ENCODE assay signal across 31 cellular contexts in the genomic region with DNA sequence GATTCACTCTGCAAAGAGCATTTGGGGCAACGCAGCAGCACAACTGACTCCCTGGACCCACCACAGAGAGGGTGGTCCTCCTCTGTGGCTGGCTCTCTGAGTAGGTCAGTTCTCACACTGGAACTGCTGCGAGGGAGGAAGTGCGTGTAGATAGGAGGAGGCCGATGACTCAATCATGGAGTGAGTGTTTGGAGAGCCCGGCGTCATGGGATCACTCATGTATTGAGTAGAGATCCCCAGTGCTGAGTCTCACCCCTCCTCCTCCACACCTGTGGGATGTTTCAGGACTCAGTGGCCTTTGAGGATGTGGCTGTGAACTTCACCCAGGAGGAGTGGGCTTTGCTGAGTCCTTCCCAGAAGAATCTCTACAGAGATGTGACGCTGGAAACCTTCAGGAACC. TPM values are rescaled to one million over a fixed set of nuclear protein-coding genes. Genes with fewer than 3 reads are reported as not detected.
DNase-seq lines count a peak whose midpoint lies in the region; ATAC-seq and TF ChIP-seq lines count a peak whose summit lies in the region.
"Had no signal": no experiment of that assay in that cellular context is flagged by ENCODE, and none has a peak within 500 bp of the region (broad histone marks: within the 10 kb centered on the region; RNA-seq: fewer than 3 reads in every experiment).

No MANE protein-coding gene starts in this region.

- no peak overlapping the region for H3K4me3 Mint-ChIP-seq in CD4-positive, alpha-beta T cell
- H3K4me3 Mint-ChIP-seq: activated CD4-positive, alpha-beta T cell treated with anti-CD3 and anti-CD28 coated beads, Interleukin-2, amount 10 ng/mL, durations not matched to agents 24 days and 14 days had no signal

- H3K9me3 ChIP-seq in CD4-positive, alpha-beta T cell (ENCODE audit: control insufficient read depth, low read length), result peaks cover 92% of the 10 kb centered on the region
- H3K9me3 ChIP-seq in adipocyte (ENCODE audit: control insufficient read depth, low read length), result peaks cover 69% of the 10 kb centered on the region
- no peaks in the 10 kb centered on the region for H3K9me3 ChIP-seq in mucosa of stomach (ENCODE audit: control insufficient read depth, low read length)
- H3K9me3 ChIP-seq: thyroid gland had no signal

- H3K9ac ChIP-seq in adipocyte (ENCODE audit: low read length) (no peak overlapping the region), mucosa of stomach (ENCODE audit: low read length) (no peak overlapping the region)

- peaks cover 8% of the 10 kb centered on the region for H3K4me1 Mint-ChIP-seq in CD4-positive, alpha-beta T cell (ENCODE audit: low read depth)
- H3K4me1 Mint-ChIP-seq: activated CD4-positive, alpha-beta T cell treated with anti-CD3 and anti-CD28 coated beads, Interleukin-2, amount 10 ng/mL, durations not matched to agents 24 days and 14 days had no signal

- peaks cover 62% of the 10 kb centered on the region for H3K36me3 ChIP-seq in adipocyte (ENCODE audit: control insufficient read depth, insufficient read depth, low read length, severe bottlenecking)
- H3K36me3 ChIP-seq in mucosa of stomach (ENCODE audit: control insufficient read depth, insufficient read depth, low read length), result peaks cover 15% of the 10 kb centered on the region

- H3K27ac Mint-ChIP-seq in CD4-positive, alpha-beta T cell, result peak overlapping the region; percentile 55
- H3K27ac Mint-ChIP-seq: activated CD4-positive, alpha-beta T cell treated with anti-CD3 and anti-CD28 coated beads, Interleukin-2, amount 10 ng/mL, durations not matched to agents 24 days and 14 days; activated T-helper 2 cell treated with anti-CD3 and anti-CD28 coated beads, Interferon-gamma antibody, Interleukin-2, Interleukin-4, amounts not matched to agents 10 μg/mL and 5 μg/mL and 100 μg/mL, durations not matched to agents 14 hours and 24 hours and 36 hours had no signal

- CTCF ChIA-PET in CD4-positive, alpha-beta T cell (lab: Charles Lee), result no interaction called here

- no peaks in the 10 kb centered on the region for H3K27me3 Mint-ChIP-seq in CD4-positive, alpha-beta T cell
- H3K27me3 Mint-ChIP-seq: activated CD4-positive, alpha-beta T cell treated with anti-CD3 and anti-CD28 coated beads, Interleukin-2, amount 10 ng/mL, durations not matched to agents 24 days and 14 days; IgD-negative memory B cell had no signal

- H3K36me3 Mint-ChIP-seq in CD4-positive, alpha-beta T cell (ENCODE audit: low read depth), result peaks cover 92% of the 10 kb centered on the region

- no peaks in the 10 kb centered on the region for H3K27me3 ChIP-seq in CD4-positive, alpha-beta T cell (ENCODE audit: control insufficient read depth, insufficient read depth, low read length)
- H3K27me3 ChIP-seq in adipocyte (replicated peaks; ENCODE audit: control insufficient read depth, insufficient read depth, low read length) (no peaks in the 10 kb centered on the region), mucosa of stomach (ENCODE audit: control insufficient read depth, insufficient read depth, low read length) (no peaks in the 10 kb centered on the region)
- H3K27me3 ChIP-seq: esophagus squamous epithelium, foreskin keratinocyte, right atrium auricular region, stomach, thyroid gland had no signal

- H3K4me1 ChIP-seq in adipocyte (ENCODE audit: control insufficient read depth, insufficient read depth, low read length) (no peaks in the 10 kb centered on the region), mucosa of stomach (ENCODE audit: control insufficient read depth, insufficient read depth, low read length) (no peaks in the 10 kb centered on the region)
- H3K4me1 ChIP-seq: esophagus squamous epithelium, foreskin keratinocyte, right atrium auricular region, stomach, thyroid gland had no signal

- POLR2A ChIA-PET in CD4-positive, alpha-beta T cell (lab: Charles Lee), result interaction anchor here (1.0 to 2.3 kb wide), 3 partner anchors 8 to 10 kb away, joined by 3 to 9 read pairs (median 6); partner anchors contain the start of gene ZNF101

- no peak overlapping the region for H3K27ac ChIP-seq in CD4-positive, alpha-beta T cell (ENCODE audit: low read depth, low read length)
- H3K27ac ChIP-seq: esophagus squamous epithelium, foreskin keratinocyte, right atrium auricular region, stomach, thyroid gland, VCaP had no signal

- intact Hi-C loops in CD4-positive, alpha-beta T cell (cut with DNase I, micrococcal nuclease), result loop anchor here in 1 of 2 experiments (2.0 to 10.0 kb wide), 3 partner anchors 35 to 217 kb away; no protein-coding TSS in a partner anchor

- TF ChIP-seq CTCF in CD4-positive, alpha-beta T cell (IDR thresholded peaks at IDR 0.05), result no peak

- H3K9me3 Mint-ChIP-seq in CD4-positive, alpha-beta T cell, result peaks cover 14% of the 10 kb centered on the region

- peak; percentile 43 for DNase-seq in activated CD8-positive, alpha-beta memory T cell treated with anti-CD3 and anti-CD28 coated beads, Interleukin-2, amount 50 U/mL, for 48 hours
- DNase-seq in activated CD8-positive, alpha-beta memory T cell treated with anti-CD3 and anti-CD28 coated beads for 24 hours, result no peak
- no peak for DNase-seq in CD4-positive, alpha-beta T cell
- DNase-seq in adipocyte (ENCODE audit: low read depth), result no peak
- no peak for DNase-seq in NCI-H345 (lab: John Stamatoyannopoulos, UW)
- DNase-seq in HCEC 1CT, result no peak
- DNase-seq in kidney tubule cell (ENCODE audit: low spot score), result no peak
- DNase-seq: activated CD4-positive, alpha-beta T cell treated with anti-CD3 and anti-CD28 coated beads, Interleukin-2, amount 10 ng/mL, durations not matched to agents 24 days and 14 days; central memory CD4-positive, alpha-beta T cell; cortex of kidney; DMS 273 treated with DMSO at 0.1 percent for 48 hours; esophagus squamous epithelium; foreskin keratinocyte; left cardiac atrium; MV-4-11; NCI-H1436; NCI-H2081 treated with DMSO at 0.1 percent for 48 hours; NCI-H226; NCI-H748 treated with DMSO at 0.1 percent for 48 hours; stimulated activated CD4-positive, alpha-beta T cell treated with anti-CD3 and anti-CD28 coated beads, Interleukin-1b, Interleukin-23, amount 100 ng/mL, for 48 hours; stomach; SW 1271; T1000; thyroid gland had no signal

- no peak for ATAC-seq in CD4-positive, alpha-beta T cell (ENCODE audit: poor library complexity)
- ATAC-seq: foreskin keratinocyte, GM12878, left cardiac atrium had no signal

- H3K4me3 ChIP-seq in adipocyte (ENCODE audit: low read length) (peak overlapping the region; percentile 44), mucosa of stomach (ENCODE audit: low read length) (peak overlapping the region; percentile 15)
- H3K4me3 ChIP-seq: esophagus squamous epithelium, GM12878, right atrium auricular region, smooth muscle cell, stomach, thyroid gland had no signal

RNA-seq across cellular contexts. Expression of gene ZNF101, which starts 8.9 kb away (rescaled TPM):
- 10 to 100 TPM; 58.8 to 60.6 TPM for total RNA-seq in CD4-positive, alpha-beta T cell

RNA-seq across cellular contexts. Expression of gene ATP13A1, which starts 14.1 kb away (rescaled TPM):
- 10 to 100 TPM; 84.8 to 87.6 TPM for total RNA-seq in CD4-positive, alpha-beta T cell

RNA-seq across cellular contexts. Expression of gene GMIP, which starts 34.1 kb away (rescaled TPM):
- 10 to 100 TPM; 89.6 to 97.0 TPM for total RNA-seq in CD4-positive, alpha-beta T cell

RNA-seq across cellular contexts. Expression of gene LPAR2, which starts 49.6 kb away (rescaled TPM):
- total RNA-seq in CD4-positive, alpha-beta T cell, result 10 to 100 TPM; 85.9 to 93.7 TPM

RNA-seq across cellular contexts. Expression of gene ZNF14, which starts 55.3 kb away (rescaled TPM):
- 10 to 100 TPM; 36.9 to 37.3 TPM for total RNA-seq in CD4-positive, alpha-beta T cell
